ENCODE assay signal across 15 cellular contexts in genomic region chr1:225435957-225436392, GRCh38. TPM values are rescaled to one million over a fixed set of nuclear protein-coding genes. Genes with fewer than 3 reads are reported as not detected.
DNase-seq lines count a peak whose midpoint lies in the region; ATAC-seq and FAIRE-seq lines count a peak whose summit lies in the region.
"Had no signal": no experiment of that assay in that cellular context is flagged by ENCODE, and none has a peak within 500 bp of the region (broad histone marks: within the 10 kb centered on the region; RNA-seq: fewer than 3 reads in every experiment).

No MANE protein-coding gene starts in this region.

- in situ Hi-C loops in ACHN (cut with HindIII; ENCODE audit: low pct_ligation_motif_present, low pct_unique_long_range_greater_than_20kb, low sequenced_read_pairs) = no loop called here

- H3K4me1 Mint-ChIP-seq in activated T-helper 17 cell treated with anti-CD3 and anti-CD28 coated beads, Interleukin-2, amount 50 U/mL, for 72 hours = no peaks in the 10 kb centered on the region

- H3K27me3 ChIP-seq in effector memory CD4-positive, alpha-beta T cell (replicated peaks; ENCODE audit: control insufficient read depth, insufficient read depth, low read length, poor library complexity, severe bottlenecking) = no peaks in the 10 kb centered on the region
- H3K27me3 ChIP-seq: Peyer's patch had no signal

- H3K9me3 Mint-ChIP-seq in activated T-helper 17 cell treated with anti-CD3 and anti-CD28 coated beads, Interleukin-2, amount 50 U/mL, for 72 hours = no peaks in the 10 kb centered on the region
- H3K9me3 Mint-ChIP-seq: CD4-positive, alpha-beta T cell had no signal

- no peaks in the 10 kb centered on the region for H3K27me3 Mint-ChIP-seq in activated T-helper 17 cell treated with anti-CD3 and anti-CD28 coated beads, Interleukin-2, amount 50 U/mL, for 72 hours
- H3K27me3 Mint-ChIP-seq: CD4-positive, alpha-beta T cell had no signal

- H3K9me3 ChIP-seq in effector memory CD4-positive, alpha-beta T cell (ENCODE audit: control insufficient read depth, low read length) = no peaks in the 10 kb centered on the region
- H3K9me3 ChIP-seq: Peyer's patch had no signal

- FAIRE-seq in GM18507 (lab: Jason Lieb, UNC) = peak; percentile 82

- H3K4me1 ChIP-seq in effector memory CD4-positive, alpha-beta T cell (ENCODE audit: control insufficient read depth, insufficient read depth, low read length, poor library complexity, severe bottlenecking) = no peaks in the 10 kb centered on the region

- no peaks in the 10 kb centered on the region for H3K36me3 Mint-ChIP-seq in activated T-helper 17 cell treated with anti-CD3 and anti-CD28 coated beads, Interleukin-2, amount 50 U/mL, for 72 hours (ENCODE audit: low read depth)

- peak overlapping the region; percentile 8 for H3K27ac Mint-ChIP-seq in activated T-helper 17 cell treated with anti-CD3 and anti-CD28 coated beads, Interleukin-2, amount 50 U/mL, for 72 hours
- H3K27ac Mint-ChIP-seq: CD4-positive, alpha-beta T cell; endodermal cell had no signal

- H3K4me3 Mint-ChIP-seq in activated T-helper 17 cell treated with anti-CD3 and anti-CD28 coated beads, Interleukin-2, amount 50 U/mL, for 72 hours = no peak overlapping the region
- H3K4me3 Mint-ChIP-seq: CD4-positive, alpha-beta T cell; endodermal cell had no signal

- H3K27ac ChIP-seq in effector memory CD4-positive, alpha-beta T cell (ENCODE audit: insufficient read depth, low read length, poor library complexity, severe bottlenecking) = no peak overlapping the region
- H3K27ac ChIP-seq: Peyer's patch had no signal

- no peak overlapping the region for H3K4me3 ChIP-seq in effector memory CD4-positive, alpha-beta T cell (ENCODE audit: insufficient read depth, low read depth, low read length, poor library complexity, severe bottlenecking)
- H3K4me3 ChIP-seq: Peyer's patch had no signal

- H3K36me3 ChIP-seq in effector memory CD4-positive, alpha-beta T cell (ENCODE audit: control insufficient read depth, insufficient read depth, low read length) = no peaks in the 10 kb centered on the region
- H3K36me3 ChIP-seq: Peyer's patch had no signal

- DNase-seq in GM18507 (ENCODE audit: extremely low spot score, insufficient read length, low read depth) = no peak
- DNase-seq in effector memory CD4-positive, alpha-beta T cell = no peak
- DNase-seq in ACHN = no peak
- no peak for DNase-seq in NOMO-1 treated with DMSO at 0.1 percent for 48 hours (lab: John Stamatoyannopoulos, UW; ENCODE audit: unreplicated experiment)
- DNase-seq in MV-4-11 (lab: John Stamatoyannopoulos, UW) = no peak
- DNase-seq: activated CD4-positive, alpha-beta T cell treated with anti-CD3 and anti-CD28 coated beads for 4 hours; CD4-positive, alpha-beta T cell; endodermal cell; hippocampal formation; midbrain; NCI-H1436 treated with DMSO at 0.1 percent for 48 hours; Peyer's patch had no signal

- ATAC-seq in GM19463 (IDR thresholded peaks at IDR 0.05; ENCODE audit: unreplicated experiment) (peak; percentile 70), HG02973 (IDR thresholded peaks at IDR 0.05; ENCODE audit: unreplicated experiment) (peak; percentile 54)
- no peak for ATAC-seq in activated T-helper 17 cell treated with anti-CD3 and anti-CD28 coated beads, Interleukin-2, amount 50 U/mL, for 72 hours (replicated peaks)

RNA-seq across cellular contexts. Expression of gene LBR, which starts 8.1 kb away (rescaled TPM):
- 100 to 1,000 TPM; 123 to 184 TPM for total RNA-seq in activated T-helper 17 cell treated with anti-CD3 and anti-CD28 coated beads, Interleukin-2, amount 50 U/mL, for 72 hours
